ENCODE assay signal across 8 cellular contexts in the genomic region with DNA sequence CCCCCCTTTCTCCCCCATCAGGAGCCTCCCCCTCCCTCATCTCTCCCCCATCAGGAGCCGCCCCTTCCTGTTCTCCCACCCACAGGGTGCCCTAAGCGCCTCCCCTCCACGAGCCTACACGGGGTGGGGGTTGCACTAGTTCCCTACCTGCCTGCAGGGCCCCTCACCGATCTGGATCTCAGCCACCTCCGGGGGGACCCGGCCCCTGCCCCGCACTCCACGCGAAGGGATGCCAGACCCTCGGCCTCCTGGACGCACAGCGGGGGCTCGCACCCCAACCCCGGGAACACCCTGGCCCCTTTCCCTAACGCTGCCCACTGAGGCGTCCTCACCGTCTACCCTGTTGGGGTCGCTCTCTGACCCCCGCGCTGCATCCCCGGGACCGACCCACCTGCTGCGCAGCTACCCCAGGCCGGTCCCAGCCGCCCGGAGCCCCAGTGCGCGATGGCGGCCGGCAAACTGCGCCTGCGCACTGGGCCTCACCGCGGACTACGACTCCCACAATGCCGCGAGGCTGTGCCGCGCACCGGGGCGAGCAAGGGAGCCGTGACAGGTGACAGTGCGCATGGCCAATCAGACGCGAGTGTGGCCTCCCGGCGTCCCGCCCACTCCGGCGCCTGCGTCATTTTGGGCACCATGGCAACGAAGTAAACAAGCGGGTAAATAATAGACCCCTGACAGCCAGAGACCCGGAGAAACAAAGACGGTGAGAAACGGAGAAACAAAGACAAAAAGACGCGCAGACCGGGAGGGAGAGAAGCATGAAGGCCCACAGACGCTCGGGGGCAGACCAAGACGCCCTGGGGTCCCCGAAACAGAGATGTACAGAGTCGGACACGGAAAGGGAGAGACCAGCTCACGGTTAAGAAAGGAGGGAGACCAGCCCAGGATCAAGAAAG. TPM values are rescaled to one million over a fixed set of nuclear protein-coding genes. Genes with fewer than 3 reads are reported as not detected.
A peak's percentile ranks its signal among the peaks of the same experiment; 100 is the strongest.
DNase-seq lines count a peak whose midpoint lies in the region; ATAC-seq lines count a peak whose summit lies in the region.

A gene with protein sequence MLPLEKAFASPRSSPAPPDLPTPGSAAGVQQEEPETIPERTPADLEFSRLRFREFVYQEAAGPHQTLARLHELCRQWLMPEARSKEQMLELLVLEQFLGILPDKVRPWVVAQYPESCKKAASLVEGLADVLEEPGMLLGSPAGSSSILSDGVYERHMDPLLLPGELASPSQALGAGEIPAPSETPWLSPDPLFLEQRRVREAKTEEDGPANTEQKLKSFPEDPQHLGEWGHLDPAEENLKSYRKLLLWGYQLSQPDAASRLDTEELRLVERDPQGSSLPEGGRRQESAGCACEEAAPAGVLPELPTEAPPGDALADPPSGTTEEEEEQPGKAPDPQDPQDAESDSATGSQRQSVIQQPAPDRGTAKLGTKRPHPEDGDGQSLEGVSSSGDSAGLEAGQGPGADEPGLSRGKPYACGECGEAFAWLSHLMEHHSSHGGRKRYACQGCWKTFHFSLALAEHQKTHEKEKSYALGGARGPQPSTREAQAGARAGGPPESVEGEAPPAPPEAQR (minus strand): TSS at position 449 of the 899 bp plus-strand sequence. CDS start 7,964 bp downstream, outside the sequence.

- ATAC-seq in HG03064 (IDR thresholded peaks at IDR 0.05; ENCODE audit: low read depth, unreplicated experiment) = peak; percentile 69

- no peaks in the 10 kb centered on the region for H3K27me3 ChIP-seq in mononuclear cell (ENCODE audit: insufficient read depth, low read length)

- peak; percentile 86 for DNase-seq in GDM1 (lab: John Stamatoyannopoulos, UW)
- DNase-seq in NCI-H748 treated with DMSO at 0.1 percent for 48 hours (lab: John Stamatoyannopoulos, UW) = peak; percentile 97
- DNase-seq in activated T-cell treated with anti-CD3 and anti-CD28 coated beads for 4 hours = peak; percentile 96
- DNase-seq in epithelial cell of prostate (ENCODE audit: low read depth, low spot score) = peak; percentile 65
- DNase-seq in stimulated activated CD8-positive, alpha-beta memory T cell treated with anti-CD3 and anti-CD28 coated beads, Interleukin-15, amount 100 ng/mL, for 48 hours (ENCODE audit: low read depth in 2 of 2) = peak; percentile 89 to 91
- no peak for DNase-seq in SIG-M5 treated with dmso at 0.1 percent for 504 hours (lab: John Stamatoyannopoulos, UW; ENCODE audit: unreplicated experiment)

- H3K9me3 ChIP-seq in mononuclear cell (ENCODE audit: low read depth, low read length) = peaks cover 8% of the 10 kb centered on the region

- peak within 1 kb of the TSS; percentile 69 for H3K4me3 ChIP-seq in mononuclear cell (ENCODE audit: low read length)

- no peak within 1 kb of the TSS for H3K27ac ChIP-seq in epithelial cell of prostate

- H3K4me1 ChIP-seq in mononuclear cell (ENCODE audit: insufficient read depth, low read length) = peaks cover 10% of the 10 kb centered on the region

RNA-seq across cellular contexts. Expression of the gene that starts here (rescaled TPM):
- total RNA-seq in mononuclear cell = 27.3 TPM
